8 cellular contexts compared by ENCODE assay signal in genomic region chr19:41263850-41264580, GRCh38. TPM values are rescaled to one million over a fixed set of nuclear protein-coding genes. Genes with fewer than 3 reads are reported as not detected.
DNase-seq lines count a peak whose midpoint lies in the region; ATAC-seq and TF ChIP-seq lines count a peak whose summit lies in the region.

Gene HNRNPUL1, plus strand, starts transcription at chr19:41264372. Its CDS starts 132 bp downstream, at chr19:41264504.

- peaks cover 9% of the 10 kb centered on the region for H3K36me3 Mint-ChIP-seq in activated T-cell treated with anti-CD3 and anti-CD28 coated beads, Interleukin-2, amount 50 U/mL, for 4 hours (ENCODE audit: insufficient read depth)

- H3K4me3 Mint-ChIP-seq in activated T-cell treated with anti-CD3 and anti-CD28 coated beads, Interleukin-2, amount 50 U/mL, for 4 hours, result peak within 1 kb of the TSS; percentile 90

- in situ Hi-C loops in Panc1 (cut with HindIII; ENCODE audit: low pct_unique_long_range_greater_than_20kb, low sequenced_read_pairs), result no loop called here

- H3K9ac ChIP-seq in mucosa of rectum (ENCODE audit: low read depth in 1 of 2, low read length in 2 of 2), result peak within 1 kb of the TSS; percentile 94 to 99

- H3K9me3 ChIP-seq in Panc1 (ENCODE audit: control insufficient read depth, insufficient read depth, low read depth, low read length), result no peaks in the 10 kb centered on the region
- no peaks in the 10 kb centered on the region for H3K9me3 ChIP-seq in mucosa of rectum (ENCODE audit: control insufficient read depth in 2 of 2, low read length in 2 of 2)

- H3K4me3 ChIP-seq in Panc1 (ENCODE audit: low read depth in 2 of 2, low read length in 2 of 2) (peak within 1 kb of the TSS; percentile 76 to 95), mucosa of rectum (ENCODE audit: low read length in 2 of 2) (peak within 1 kb of the TSS; percentile 88)

- peak; percentile 66 for TF ChIP-seq POLR2A in erythroblast (IDR thresholded peaks at IDR 0.05; ENCODE audit: low read length)

- H3K27me3 Mint-ChIP-seq in activated T-cell treated with anti-CD3 and anti-CD28 coated beads, Interleukin-2, amount 50 U/mL, for 4 hours (ENCODE audit: low read depth), result no peaks in the 10 kb centered on the region

- DNase-seq in DMS79 (lab: John Stamatoyannopoulos, UW) (peak; percentile 100), KG1 (lab: John Stamatoyannopoulos, UW) (peak; percentile 98), Panc1 (ENCODE audit: low read depth, low spot score) (peak; percentile 99), erythroblast (lab: John Stamatoyannopoulos, UW) (peak; percentile 100)
- DNase-seq in activated T-cell treated with anti-CD3 and anti-CD28 coated beads, Interleukin-2, amount 50 U/mL, for 4 hours, result peak; percentile 99
- peak; percentile 99 for DNase-seq in stimulated activated CD8-positive, alpha-beta memory T cell treated with anti-CD3 and anti-CD28 coated beads, Interleukin-4, amount 100 ng/mL, for 48 hours

- intact Hi-C loops in Panc1 (cut with micrococcal nuclease; ENCODE audit: unreplicated experiment), result loop anchor here (2.0 kb wide), 1 partner anchor 59 kb away; no protein-coding TSS in a partner anchor

- H3K27me3 ChIP-seq in Panc1 (ENCODE audit: control insufficient read depth, insufficient read depth, low read length) (no peaks in the 10 kb centered on the region), mucosa of rectum (ENCODE audit: control insufficient read depth in 2 of 2, insufficient read depth in 2 of 2, low read length in 2 of 2) (no peaks in the 10 kb centered on the region)

- no peak; the same call in 1 of the 2 replicates for TF ChIP-seq CTCF in Panc1 (IDR thresholded peaks at IDR 0.05)

- CTCF ChIA-PET in Panc1 (lab: Charles Lee), result interaction anchor here (0.5 to 1.0 kb wide), 3 partner anchors 45 to 995 kb away, joined by 3 to 7 read pairs (median 3); no protein-coding TSS in a partner anchor

- no peaks in the 10 kb centered on the region for H3K9me3 Mint-ChIP-seq in activated T-cell treated with anti-CD3 and anti-CD28 coated beads, Interleukin-2, amount 50 U/mL, for 4 hours

- H3K36me3 ChIP-seq in Panc1 (ENCODE audit: control insufficient read depth, insufficient read depth, low read length) (peaks cover 8% of the 10 kb centered on the region), mucosa of rectum (ENCODE audit: control insufficient read depth in 2 of 2, insufficient read depth in 2 of 2, low read length in 2 of 2) (peaks cover 15 to 16% of the 10 kb centered on the region in 2 donors)

- H3K4me1 Mint-ChIP-seq in activated T-cell treated with anti-CD3 and anti-CD28 coated beads, Interleukin-2, amount 50 U/mL, for 4 hours (ENCODE audit: low read depth), result peaks cover 43% of the 10 kb centered on the region

- H3K27ac ChIP-seq in Panc1 (ENCODE audit: low read length) (peak within 1 kb of the TSS; percentile 97), mucosa of rectum (ENCODE audit: low read depth in 2 of 2, low read length in 2 of 2) (peak within 1 kb of the TSS; percentile 100)

- peaks cover 18% of the 10 kb centered on the region for H3K4me1 ChIP-seq in Panc1 (ENCODE audit: control insufficient read depth, insufficient read depth, low read length)
- H3K4me1 ChIP-seq in mucosa of rectum (ENCODE audit: control insufficient read depth in 2 of 2, insufficient read depth in 2 of 2, low read length in 2 of 2), result peaks cover 17 to 29% of the 10 kb centered on the region in 2 donors

- POLR2A ChIA-PET in Panc1 (lab: Charles Lee), result interaction anchor here (0.7 kb wide), 3 partner anchors 63 to 487 kb away, joined by 3 read pairs; no protein-coding TSS in a partner anchor

- ATAC-seq in GM21723 (IDR thresholded peaks at IDR 0.05; ENCODE audit: unreplicated experiment) (peak; percentile 63), Panc1 (peak; percentile 85)
- ATAC-seq in activated T-cell treated with anti-CD3 and anti-CD28 coated beads, Interleukin-2, amount 50 U/mL, for 4 hours, result peak; percentile 62 to 64

- no TSS peak for BruUV-seq in Panc1 (replicated peaks; lab: Mats Ljungman, UMichigan)

RNA-seq across cellular contexts. Expression of gene HNRNPUL1, which starts in this region (rescaled TPM):
- 183 TPM for total RNA-seq in Panc1 (2021; ENCODE audit: unreplicated experiment)
- 148 TPM for polyA plus RNA-seq in Panc1 (2012; ENCODE audit: insufficient read length)
- total RNA-seq in activated T-cell treated with anti-CD3 and anti-CD28 coated beads, Interleukin-2, amount 50 U/mL, for 4 hours, result 100 to 1,000 TPM; 224 to 248 (median 238) TPM

Comparison
In these comparisons a context has a peak if more than half of its experiments do, and no peak if none do; other contexts are left out.
1. Peak in every context shown above with its lines: DNase-seq, ATAC-seq, H3K4me3 ChIP-seq and H3K27ac ChIP-seq.